In genomic region chr22:38707984-38708383, GRCh38 we compare ENCODE assay signal across 13 cellular contexts. TPM values are rescaled to one million over a fixed set of nuclear protein-coding genes. Genes with fewer than 3 reads are reported as not detected.
DNase-seq lines count a peak whose midpoint lies in the region; ATAC-seq and TF ChIP-seq lines count a peak whose summit lies in the region.
"Had no signal": no experiment of that assay in that cellular context is flagged by ENCODE, and none has a peak within 500 bp of the region (broad histone marks: within the 10 kb centered on the region; RNA-seq: fewer than 3 reads in every experiment).

No MANE protein-coding gene starts in this region.

- peaks cover 68% of the 10 kb centered on the region for H3K79me2 ChIP-seq in GM23338 (replicated peaks; ENCODE audit: insufficient read depth)

- peaks cover 51% of the 10 kb centered on the region for H3K4me1 ChIP-seq in GM23338 (ENCODE audit: insufficient read depth)

- H3K27me3 Mint-ChIP-seq in GM23338 (ENCODE audit: insufficient read depth, low read depth, poor library complexity) (peaks cover 11% of the 10 kb centered on the region), naive B cell (no peaks in the 10 kb centered on the region)
- no peaks in the 10 kb centered on the region for H3K27me3 Mint-ChIP-seq in activated T-helper 1 cell treated with anti-CD3 and anti-CD28 coated beads, Interleukin-12 subunit alpha, Interleukin-12 subunit beta, Interleukin-2, Interleukin-4 antibody, amounts not matched to agents 30 ng/mL and 10 ng/mL and 1 ng/mL, durations not matched to agents 14 hours and 24 hours and 36 hours (ENCODE audit: insufficient read depth)
- H3K27me3 Mint-ChIP-seq: dendritic cell treated with granulocyte-macrophage colony-stimulating factor and Interleukin-4, amounts not matched to agents 40 ng/mL and 50 ng/mL, for 4 days had no signal

- no peak overlapping the region for H3K27ac ChIP-seq in AG04450 (ENCODE audit: low read depth, low read length)
- no peak overlapping the region for H3K27ac ChIP-seq in GM23338 (ENCODE audit: low read depth)

- H3K4me2 ChIP-seq in GM23338: peak overlapping the region; percentile 91

- H3K4me1 Mint-ChIP-seq in GM23338 (peaks cover 63% of the 10 kb centered on the region), naive B cell (peaks cover 65 to 73% (median 71%) of the 10 kb centered on the region in 3 donors)
- H3K4me1 Mint-ChIP-seq in activated T-helper 1 cell treated with anti-CD3 and anti-CD28 coated beads, Interleukin-12 subunit alpha, Interleukin-12 subunit beta, Interleukin-2, Interleukin-4 antibody, amounts not matched to agents 30 ng/mL and 10 ng/mL and 1 ng/mL, durations not matched to agents 14 hours and 24 hours and 36 hours (ENCODE audit: low read depth): peaks cover 62% of the 10 kb centered on the region

- H3K9me3 Mint-ChIP-seq in GM23338 (no peaks in the 10 kb centered on the region), naive B cell (no peaks in the 10 kb centered on the region)
- H3K9me3 Mint-ChIP-seq in activated T-helper 1 cell treated with anti-CD3 and anti-CD28 coated beads, Interleukin-12 subunit alpha, Interleukin-12 subunit beta, Interleukin-2, Interleukin-4 antibody, amounts not matched to agents 30 ng/mL and 10 ng/mL and 1 ng/mL, durations not matched to agents 14 hours and 24 hours and 36 hours: no peaks in the 10 kb centered on the region
- H3K9me3 Mint-ChIP-seq: dendritic cell treated with granulocyte-macrophage colony-stimulating factor and Interleukin-4, amounts not matched to agents 40 ng/mL and 50 ng/mL, for 4 days had no signal

- no peaks in the 10 kb centered on the region for H3K9me2 ChIP-seq in GM23338 (ENCODE audit: insufficient read depth)

- ATAC-seq in GM23338: no peak
- ATAC-seq in naive B cell (ENCODE audit: low read depth in 2 of 2): no peak
- no peak for ATAC-seq in GM19351 (IDR thresholded peaks at IDR 0.05; ENCODE audit: unreplicated experiment)
- no peak for ATAC-seq in HG02973 (IDR thresholded peaks at IDR 0.05; ENCODE audit: unreplicated experiment)
- ATAC-seq in HG02571 (IDR thresholded peaks at IDR 0.05; ENCODE audit: unreplicated experiment): no peak
- ATAC-seq in HG02981 (IDR thresholded peaks at IDR 0.05; ENCODE audit: unreplicated experiment): no peak
- ATAC-seq: heart left ventricle had no signal

- peaks cover 3% of the 10 kb centered on the region; the same call in 1 of the 2 replicates for H3K9me3 ChIP-seq in AG04450 (ENCODE audit: control insufficient read depth, insufficient read depth, low read length)
- H3K9me3 ChIP-seq: heart left ventricle, mucosa of descending colon had no signal

- H4K20me1 ChIP-seq in GM23338 (replicated peaks; ENCODE audit: insufficient read depth): peaks cover 52% of the 10 kb centered on the region

- TF ChIP-seq CTCF in AG04450 (IDR thresholded peaks at IDR 0.05; ENCODE audit: low read depth, low read length) (no peak), GM23338 (conservative IDR thresholded peaks at IDR 0.05; ENCODE audit: low read depth in 2 of 2) (no peak)

- CTCF ChIA-PET in AG04450 (lab: Charles Lee): interaction anchor here (1.3 to 2.2 kb wide), 2 partner anchors 9 to 17 kb away, joined by 4 to 6 read pairs; no protein-coding TSS in a partner anchor

- H3F3A ChIP-seq in GM23338 (replicated peaks; ENCODE audit: low read depth): 0 out of 2 replicates have a peak, but pooled peaks cover 4% of the 10 kb centered on the region

- H3K27ac Mint-ChIP-seq in GM23338 (no peak overlapping the region), naive B cell (peak overlapping the region in 5 of 6 donors; percentile 86 to 96 (median 94))
- peak overlapping the region; percentile 15 for H3K27ac Mint-ChIP-seq in activated T-helper 1 cell treated with anti-CD3 and anti-CD28 coated beads, Interleukin-12 subunit alpha, Interleukin-12 subunit beta, Interleukin-2, Interleukin-4 antibody, amounts not matched to agents 30 ng/mL and 10 ng/mL and 1 ng/mL, durations not matched to agents 14 hours and 24 hours and 36 hours
- H3K27ac Mint-ChIP-seq: dendritic cell treated with granulocyte-macrophage colony-stimulating factor and Interleukin-4, amounts not matched to agents 40 ng/mL and 50 ng/mL, for 4 days had no signal

- DNase-seq in AG04450 (ENCODE audit: low read depth, low spot score) (no peak), GM23338 (ENCODE audit: low spot score) (no peak), naive B cell (no peak)
- DNase-seq in activated T-helper 1 cell treated with anti-CD3 and anti-CD28 coated beads, Interleukin-12 subunit alpha, Interleukin-12 subunit beta, Interleukin-2, Interleukin-4 antibody, amounts not matched to agents 30 ng/mL and 10 ng/mL and 1 ng/mL, durations not matched to agents 14 hours and 24 hours and 36 hours (ENCODE audit: low spot score): no peak
- DNase-seq: heart left ventricle, KG1, mucosa of descending colon, NCI-H774 had no signal

- H3K36me3 ChIP-seq in GM23338 (ENCODE audit: insufficient read depth): peaks cover 10% of the 10 kb centered on the region; the same call in 1 of the 2 replicates

- H3K4me3 Mint-ChIP-seq in GM23338 (peak overlapping the region; percentile 90; the same call in 1 of the 3 replicates), naive B cell (peak overlapping the region; percentile 19 to 95 (median 90))
- H3K4me3 Mint-ChIP-seq in activated T-helper 1 cell treated with anti-CD3 and anti-CD28 coated beads, Interleukin-12 subunit alpha, Interleukin-12 subunit beta, Interleukin-2, Interleukin-4 antibody, amounts not matched to agents 30 ng/mL and 10 ng/mL and 1 ng/mL, durations not matched to agents 14 hours and 24 hours and 36 hours: peak overlapping the region; percentile 94

- intact Hi-C loops in activated T-helper 1 cell treated with anti-CD3 and anti-CD28 coated beads, Interleukin-12 subunit alpha, Interleukin-12 subunit beta, Interleukin-2, Interleukin-4 antibody, amounts not matched to agents 30 ng/mL and 10 ng/mL and 1 ng/mL, durations not matched to agents 14 hours and 24 hours and 36 hours (cut with micrococcal nuclease): loop anchor here (5.0 to 10.0 kb wide), 3 partner anchors 136 to 1473 kb away; partner anchors contain the start of genes DMC1 and PICK1

- POLR2A ChIA-PET in AG04450 (lab: Yijun Ruan, JAX): interaction anchor here (0.6 kb wide), 1 partner anchor 11 kb away, joined by 3 read pairs; no protein-coding TSS in a partner anchor

- no peaks in the 10 kb centered on the region for H3K27me3 ChIP-seq in AG04450 (ENCODE audit: control insufficient read depth, insufficient read depth, low read length)
- no peaks in the 10 kb centered on the region for H3K27me3 ChIP-seq in GM23338 (ENCODE audit: insufficient read depth)
- H3K27me3 ChIP-seq: heart left ventricle had no signal

- H3K4me3 ChIP-seq in AG04450 (ENCODE audit: low read depth, low read length) (peak overlapping the region; percentile 8; the same call in 1 of the 2 replicates), GM23338 (peak overlapping the region; percentile 83)
- H3K4me3 ChIP-seq: mucosa of descending colon had no signal

- H2AFZ ChIP-seq in GM23338: no peak overlapping the region

- H3K36me3 Mint-ChIP-seq in GM23338 (ENCODE audit: low read depth): peaks cover 15% of the 10 kb centered on the region
- peaks cover 42% of the 10 kb centered on the region for H3K36me3 Mint-ChIP-seq in activated T-helper 1 cell treated with anti-CD3 and anti-CD28 coated beads, Interleukin-12 subunit alpha, Interleukin-12 subunit beta, Interleukin-2, Interleukin-4 antibody, amounts not matched to agents 30 ng/mL and 10 ng/mL and 1 ng/mL, durations not matched to agents 14 hours and 24 hours and 36 hours (ENCODE audit: low read depth)
- H3K36me3 Mint-ChIP-seq in naive B cell: peaks cover 8 to 11% of the 10 kb centered on the region in 2 donors

RNA-seq across cellular contexts. Expression of gene GTPBP1, which starts 2.2 kb away (rescaled TPM):
- polyA plus RNA-seq in AG04450 (2011; rRNA removed) (26.7 and 29.3 TPM in 2 replicates), GM23338 (2016; fragmentation: Nextera tagmentation; extraction: Ambion mirVana) (27.2 and 31.0 TPM in 2 replicates), naive B cell (ENCODE audit: low read depth in 6 of 6) (10 to 100 TPM; 21.2 to 41.2 (median 33.3) TPM)
- 45.0 and 50.8 TPM in 2 replicates for polyA minus RNA-seq in AG04450 (2011; rRNA and poly(A)+ RNA removed)
- total RNA-seq in GM23338 (2014; rRNA removed; shearing (Covaris generic)): 79.9 and 88.4 TPM in 2 replicates
- 102 and 111 TPM in 2 replicates for total RNA-seq in activated T-helper 1 cell treated with anti-CD3 and anti-CD28 coated beads, Interleukin-12 subunit alpha, Interleukin-12 subunit beta, Interleukin-2, Interleukin-4 antibody, amounts not matched to agents 30 ng/mL and 10 ng/mL and 1 ng/mL, durations not matched to agents 14 hours and 24 hours and 36 hours

RNA-seq across cellular contexts. Expression of gene JOSD1, which starts 7.2 kb away (rescaled TPM):
- polyA plus RNA-seq in AG04450 (2011; rRNA removed) (29.6 and 31.8 TPM in 2 replicates), GM23338 (2016; fragmentation: Nextera tagmentation; extraction: Ambion mirVana) (4.6 and 5.5 TPM in 2 replicates), naive B cell (ENCODE audit: low read depth in 6 of 6) (10 to 100 TPM in 3 of 6 donors, 1 to 10 TPM in 3; 8.2 to 12.1 (median 9.7) TPM)
- polyA minus RNA-seq in AG04450 (2011; rRNA and poly(A)+ RNA removed): 31.5 and 35.0 TPM in 2 replicates
- 16.1 and 19.7 TPM in 2 replicates for total RNA-seq in GM23338 (2014; rRNA removed; shearing (Covaris generic))
- 77.7 and 86.0 TPM in 2 replicates for total RNA-seq in activated T-helper 1 cell treated with anti-CD3 and anti-CD28 coated beads, Interleukin-12 subunit alpha, Interleukin-12 subunit beta, Interleukin-2, Interleukin-4 antibody, amounts not matched to agents 30 ng/mL and 10 ng/mL and 1 ng/mL, durations not matched to agents 14 hours and 24 hours and 36 hours

RNA-seq across cellular contexts. Expression of gene TOMM22, which starts 26.2 kb away (rescaled TPM):
- polyA plus RNA-seq in AG04450 (2011; rRNA removed) (55.9 and 68.9 TPM in 2 replicates), GM23338 (2016; fragmentation: Nextera tagmentation; extraction: Ambion mirVana) (125 and 131 TPM in 2 replicates), naive B cell (ENCODE audit: low read depth in 6 of 6) (10 to 100 TPM; 59.6 to 78.7 (median 71.0) TPM)
- polyA minus RNA-seq in AG04450 (2011; rRNA and poly(A)+ RNA removed): 38.3 and 45.2 TPM in 2 replicates
- total RNA-seq in GM23338 (2014; rRNA removed; shearing (Covaris generic)): 84.0 and 87.0 TPM in 2 replicates
- 153 and 156 TPM in 2 replicates for total RNA-seq in activated T-helper 1 cell treated with anti-CD3 and anti-CD28 coated beads, Interleukin-12 subunit alpha, Interleukin-12 subunit beta, Interleukin-2, Interleukin-4 antibody, amounts not matched to agents 30 ng/mL and 10 ng/mL and 1 ng/mL, durations not matched to agents 14 hours and 24 hours and 36 hours

RNA-seq across cellular contexts. Expression of gene SUN2, which starts 47.8 kb away (rescaled TPM):
- polyA plus RNA-seq in AG04450 (2011; rRNA removed) (24.5 and 33.2 TPM in 2 replicates), GM23338 (2016; fragmentation: Nextera tagmentation; extraction: Ambion mirVana) (7.2 and 8.2 TPM in 2 replicates), naive B cell (ENCODE audit: low read depth in 6 of 6) (100 to 1,000 TPM; 146 to 327 (median 208) TPM)
- 32.9 and 43.8 TPM in 2 replicates for polyA minus RNA-seq in AG04450 (2011; rRNA and poly(A)+ RNA removed)
- total RNA-seq in GM23338 (2014; rRNA removed; shearing (Covaris generic)): 12.6 and 17.6 TPM in 2 replicates
- total RNA-seq in activated T-helper 1 cell treated with anti-CD3 and anti-CD28 coated beads, Interleukin-12 subunit alpha, Interleukin-12 subunit beta, Interleukin-2, Interleukin-4 antibody, amounts not matched to agents 30 ng/mL and 10 ng/mL and 1 ng/mL, durations not matched to agents 14 hours and 24 hours and 36 hours: 146 and 154 TPM in 2 replicates

RNA-seq across cellular contexts. Expression of gene CBY1, which starts 51.5 kb away (rescaled TPM):
- polyA plus RNA-seq in AG04450 (2011; rRNA removed): 39.7 and 43.0 TPM in 2 replicates
- 14.8 and 17.2 TPM in 2 replicates for polyA minus RNA-seq in AG04450 (2011; rRNA and poly(A)+ RNA removed)
- total RNA-seq in GM23338 (2014; rRNA removed; shearing (Covaris generic)): 12.8 and 13.2 TPM in 2 replicates
- polyA plus RNA-seq in GM23338 (2016; fragmentation: Nextera tagmentation; extraction: Ambion mirVana): 36.1 and 36.4 TPM in 2 replicates
- total RNA-seq in activated T-helper 1 cell treated with anti-CD3 and anti-CD28 coated beads, Interleukin-12 subunit alpha, Interleukin-12 subunit beta, Interleukin-2, Interleukin-4 antibody, amounts not matched to agents 30 ng/mL and 10 ng/mL and 1 ng/mL, durations not matched to agents 14 hours and 24 hours and 36 hours: 8.6 and 8.8 TPM in 2 replicates
- polyA plus RNA-seq in naive B cell (ENCODE audit: low read depth in 6 of 6): 1 to 10 TPM; 2.5 to 7.7 (median 4.4) TPM
